Comparison of ENCODE assay signal across 18 cellular contexts in the genomic region with DNA sequence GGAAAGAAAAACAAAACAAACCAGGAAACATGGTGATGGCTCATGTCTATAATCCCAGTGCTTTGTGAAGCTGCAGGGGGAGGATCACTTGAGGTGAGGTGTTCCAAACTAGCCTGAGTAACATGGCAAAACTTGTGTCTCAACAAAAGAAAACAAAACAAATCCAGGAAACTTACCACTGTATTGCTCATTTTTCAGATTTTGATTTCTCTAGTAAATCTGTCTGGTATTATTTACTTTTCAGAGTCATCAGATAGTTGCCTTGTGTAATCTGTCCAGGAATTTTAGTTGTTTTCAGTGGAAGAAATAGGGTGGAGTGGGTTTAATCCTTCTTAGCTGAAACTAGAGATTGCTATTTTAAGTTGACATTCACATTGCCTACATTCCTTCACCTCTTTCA.
A peak's percentile ranks its signal among the peaks of the same experiment; 100 is the strongest.
DNase-seq lines count a peak whose midpoint lies in the region; ATAC-seq and TF ChIP-seq lines count a peak whose summit lies in the region.
"Had no signal": no experiment of that assay in that cellular context is flagged by ENCODE, and none has a peak within 500 bp of the region (broad histone marks: within the 10 kb centered on the region; RNA-seq: fewer than 3 reads in every experiment).

No MANE protein-coding gene starts in this region.

- peak overlapping the region; percentile 58 for H2AFZ ChIP-seq in mammary epithelial cell (ENCODE audit: low read depth, low read length)

- H3K4me3 ChIP-seq in AG04449 (ENCODE audit: low read depth, low read length) (no peak overlapping the region), mammary epithelial cell (replicated peaks in 1 of 3; ENCODE audit: insufficient read depth in 1 of 3, low read depth in 2 of 3, low read length in 3 of 3) (no peak overlapping the region), Peyer's patch (no peak overlapping the region)
- H3K4me3 ChIP-seq: ascending aorta, pancreas, upper lobe of right lung had no signal

- H3K4me2 ChIP-seq in mammary epithelial cell (ENCODE audit: insufficient read depth, low read depth, low read length) = peak overlapping the region; percentile 35

- in situ Hi-C loops in mammary epithelial cell (cut with MboI; ENCODE audit: low sequenced_read_pairs in 2 of 2) = no loop called here
- in situ Hi-C loops in GM13977 (cut with MboI; ENCODE audit: low pct_unique_long_range_greater_than_20kb, low sequenced_read_pairs, unreplicated experiment) = no loop called here

- CTCF ChIA-PET in AG04449 (lab: Yijun Ruan, JAX) (no interaction called here), mammary epithelial cell (lab: Charles Lee; ENCODE audit: low non-redundant PET) (no interaction called here)

- H3K27ac ChIP-seq in mammary epithelial cell (ENCODE audit: insufficient read depth, low read depth, low read length) (peak overlapping the region; percentile 54), Peyer's patch (no peak overlapping the region)
- H3K27ac ChIP-seq: ascending aorta, HL-60, pancreas, upper lobe of right lung had no signal

- H3K27me3 ChIP-seq in mammary epithelial cell (ENCODE audit: insufficient read depth, low read length) = no peaks in the 10 kb centered on the region
- H3K27me3 ChIP-seq in Peyer's patch = no peaks in the 10 kb centered on the region
- H3K27me3 ChIP-seq: ascending aorta, pancreas, upper lobe of right lung had no signal

- ATAC-seq in left lobe of liver = no peak
- ATAC-seq in HG03108 (IDR thresholded peaks at IDR 0.05; ENCODE audit: unreplicated experiment) = no peak
- ATAC-seq: activated T-cell treated with anti-CD3 and anti-CD28 coated beads, Interleukin-2, amount 50 U/mL, for 72 hours; pancreas; upper lobe of right lung had no signal

- H3K4me1 ChIP-seq in mammary epithelial cell (ENCODE audit: insufficient read depth, low read length) = peaks cover 8% of the 10 kb centered on the region
- H3K4me1 ChIP-seq in Peyer's patch = no peaks in the 10 kb centered on the region
- H3K4me1 ChIP-seq: ascending aorta, pancreas, upper lobe of right lung had no signal

- intact Hi-C loops in mammary epithelial cell (cut with micrococcal nuclease) = loop anchor here (1.0 kb wide), 1 partner anchor 91 kb away; the partner anchor contains the start of gene ALCAM

- TF ChIP-seq CTCF in AG04449 (IDR thresholded peaks at IDR 0.05; ENCODE audit: insufficient read depth, low read length, missing control alignments) (no peak), mammary epithelial cell (conservative IDR thresholded peaks at IDR 0.05 in 1 of 2, IDR thresholded peaks at IDR 0.05 in 1 of 2; ENCODE audit: extremely low read depth in 1 of 2, insufficient read depth in 1 of 2, low read depth in 1 of 2, low read length in 2 of 2) (no peak), GM13977 (IDR thresholded peaks at IDR 0.05; ENCODE audit: extremely low read depth, insufficient read depth, missing control alignments) (no peak), Peyer's patch (IDR thresholded peaks at IDR 0.05) (no peak)

- no peaks in the 10 kb centered on the region for H3K79me2 ChIP-seq in mammary epithelial cell (ENCODE audit: insufficient read depth, low read length)

- H3K36me3 ChIP-seq in mammary epithelial cell (ENCODE audit: insufficient read depth, low read length) (no peaks in the 10 kb centered on the region), Peyer's patch (no peaks in the 10 kb centered on the region)
- H3K36me3 ChIP-seq: ascending aorta, pancreas, upper lobe of right lung had no signal

- BruUV-seq in mammary epithelial cell (replicated peaks; lab: Mats Ljungman, UMichigan) = no TSS peak

- H3K9me3 ChIP-seq in mammary epithelial cell (replicated peaks; ENCODE audit: insufficient read depth, low read length) = no peaks in the 10 kb centered on the region
- no peaks in the 10 kb centered on the region for H3K9me3 ChIP-seq in Peyer's patch
- H3K9me3 ChIP-seq: ascending aorta, pancreas, upper lobe of right lung had no signal

- DNase-seq in AG04449 (ENCODE audit: low read depth, low spot score) (peak; percentile 34), HS-5 (ENCODE audit: low read depth) (peak; percentile 56), mammary epithelial cell (peak; percentile 83), iris pigment epithelial cell (ENCODE audit: low read depth) (peak; percentile 84), GM13977 (ENCODE audit: low spot score) (no peak), left lobe of liver (ENCODE audit: low spot score) (no peak), Peyer's patch (no peak)
- DNase-seq: activated CD4-positive, alpha-beta T cell treated with anti-CD3 and anti-CD28 coated beads for 48 hours; activated T-cell treated with anti-CD3 and anti-CD28 coated beads, Interleukin-2, amount 50 U/mL, for 72 hours; DMS79 treated with DMSO at 0.1 percent for 48 hours; MM.1S; NCI-H2227 treated with DMSO at 0.1 percent for 48 hours; pancreas; T-helper 1 cell; upper lobe of right lung had no signal

- no peaks in the 10 kb centered on the region for H4K20me1 ChIP-seq in mammary epithelial cell (ENCODE audit: insufficient read depth, low read length)

- POLR2A ChIA-PET in AG04449 (lab: Yijun Ruan, JAX) = interaction anchor here (1.3 kb wide), 1 partner anchor 80 kb away, joined by 5 read pairs; no protein-coding TSS in a partner anchor

- TF ChIP-seq POLR2A in Peyer's patch (IDR thresholded peaks at IDR 0.05) = no peak

- dilution Hi-C loops in mammary epithelial cell (cut with HindIII; ENCODE audit: low sequenced_read_pairs) = no loop called here

- H3K9ac ChIP-seq in mammary epithelial cell (ENCODE audit: insufficient read depth, low read length) = no peak overlapping the region

Comparison
In these comparisons a context has a peak if more than half of its experiments do, and no peak if none do; other contexts are left out.
1. DNase-seq: peak in AG04449 (single experiment), HS-5 (single experiment), mammary epithelial cell (single experiment) and iris pigment epithelial cell (single experiment); none in GM13977 (single experiment), left lobe of liver (single experiment) and Peyer's patch (0 of 3).